ENCODE assay signal across 14 cellular contexts in the genomic region with DNA sequence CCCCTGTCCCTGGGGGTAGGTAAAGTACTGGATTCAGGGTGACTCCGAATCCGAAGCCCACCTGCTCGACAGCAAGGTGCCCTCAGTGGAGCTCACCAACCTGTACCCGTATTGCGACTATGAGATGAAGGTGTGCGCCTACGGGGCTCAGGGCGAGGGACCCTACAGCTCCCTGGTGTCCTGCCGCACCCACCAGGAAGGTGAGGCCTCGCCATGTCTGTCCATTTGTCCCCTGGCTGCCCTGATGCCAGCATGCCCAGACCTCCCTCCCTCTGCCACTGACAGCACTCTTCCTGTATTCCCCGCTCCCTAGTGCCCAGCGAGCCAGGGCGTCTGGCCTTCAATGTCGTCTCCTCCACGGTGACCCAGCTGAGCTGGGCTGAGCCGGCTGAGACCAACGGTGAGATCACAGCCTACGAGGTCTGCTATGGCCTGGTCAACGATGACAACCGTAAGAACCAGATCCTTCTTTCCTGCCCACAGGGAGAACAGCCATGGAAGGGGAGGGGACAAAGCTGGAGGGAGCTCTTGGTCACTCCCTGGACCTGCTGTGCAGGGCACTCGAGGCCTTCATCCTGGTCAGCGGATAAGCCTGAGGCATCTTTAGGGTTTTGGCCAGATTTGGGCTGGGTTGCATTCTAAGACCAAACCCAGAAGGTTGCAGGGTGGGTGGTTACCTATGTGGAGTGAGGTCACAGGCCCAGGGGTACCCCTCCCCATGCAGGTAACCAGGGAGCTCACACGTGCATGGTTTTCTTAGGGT. TPM values are rescaled to one million over a fixed set of nuclear protein-coding genes. Genes with fewer than 3 reads are reported as not detected.
"Had no signal": no experiment of that assay in that cellular context is flagged by ENCODE, and none has a peak within 500 bp of the region (broad histone marks: within the 10 kb centered on the region; RNA-seq: fewer than 3 reads in every experiment).

No MANE protein-coding gene starts in this region.

- H3K79me2 ChIP-seq: hepatocyte had no signal

- H2AFZ ChIP-seq: hepatocyte had no signal

- H3K27ac ChIP-seq: hepatocyte, left ventricle myocardium inferior, pancreas had no signal

- FAIRE-seq: pancreas, urothelium cell line had no signal

- H3K4me3 Mint-ChIP-seq: activated T-helper 1 cell treated with anti-CD3 and anti-CD28 coated beads, Interleukin-12 subunit alpha, Interleukin-12 subunit beta, Interleukin-2, Interleukin-4 antibody, amounts not matched to agents 30 ng/mL and 10 ng/mL and 1 ng/mL, durations not matched to agents 14 hours and 24 hours and 36 hours had no signal

- H3K4me3 ChIP-seq: adrenal gland, esophagus squamous epithelium, hepatocyte, left ventricle myocardium inferior, pancreas had no signal

- H3K4me2 ChIP-seq: hepatocyte had no signal

- H3K9me3 ChIP-seq: adrenal gland, esophagus squamous epithelium, left ventricle myocardium inferior, pancreas had no signal

- H3K4me1 ChIP-seq: pancreas had no signal

- DNase-seq: central memory CD4-positive, alpha-beta T cell; cortex of kidney; effector CD4-positive, alpha-beta T cell; esophagus squamous epithelium; islet precursor cell; left ventricle myocardium inferior; stimulated activated CD4-positive, alpha-beta T cell treated with anti-CD3 and anti-CD28 coated beads, Interleukin-12 subunit alpha, Interleukin-12 subunit beta, amount 100 ng/mL, for 4 hours; stimulated activated CD4-positive, alpha-beta T cell treated with anti-CD3 and anti-CD28 coated beads, Interleukin-2, amount 100 ng/mL, for 24 hours had no signal

- H3K9me3 Mint-ChIP-seq: activated T-helper 1 cell treated with anti-CD3 and anti-CD28 coated beads, Interleukin-12 subunit alpha, Interleukin-12 subunit beta, Interleukin-2, Interleukin-4 antibody, amounts not matched to agents 30 ng/mL and 10 ng/mL and 1 ng/mL, durations not matched to agents 14 hours and 24 hours and 36 hours had no signal

- H3K27me3 ChIP-seq: adrenal gland, esophagus squamous epithelium, hepatocyte, pancreas had no signal

- H3K27ac Mint-ChIP-seq: activated T-helper 1 cell treated with anti-CD3 and anti-CD28 coated beads, Interleukin-12 subunit alpha, Interleukin-12 subunit beta, Interleukin-2, Interleukin-4 antibody, amounts not matched to agents 30 ng/mL and 10 ng/mL and 1 ng/mL, durations not matched to agents 14 hours and 24 hours and 36 hours had no signal

- H3K36me3 ChIP-seq: adrenal gland, left ventricle myocardium inferior, pancreas had no signal

RNA-seq across cellular contexts. Expression of a gene that starts 29.6 kb away (rescaled TPM):
- polyA plus RNA-seq: neural cell had no signal
